ENCODE assay signal across 1 cellular context in genomic region chr12:120447992-120448391, GRCh38.
A peak's percentile ranks its signal among the peaks of the same experiment; 100 is the strongest.
TF ChIP-seq lines count a peak whose summit lies in the region.

No MANE protein-coding gene starts in this region.

TF ChIP-seq in HEK293, 187 proteins besides CTCF, POLR2A, EP300 and RAD21:
- TF ChIP-seq ZNF510 (tag by site-specific recombination; IDR thresholded peaks at IDR 0.05; ENCODE audit: insufficient replicate concordance) = no peak
- TF ChIP-seq ZNF121 (tag by site-specific recombination; IDR thresholded peaks at IDR 0.05) = peak; percentile 95
